In the genomic region with DNA sequence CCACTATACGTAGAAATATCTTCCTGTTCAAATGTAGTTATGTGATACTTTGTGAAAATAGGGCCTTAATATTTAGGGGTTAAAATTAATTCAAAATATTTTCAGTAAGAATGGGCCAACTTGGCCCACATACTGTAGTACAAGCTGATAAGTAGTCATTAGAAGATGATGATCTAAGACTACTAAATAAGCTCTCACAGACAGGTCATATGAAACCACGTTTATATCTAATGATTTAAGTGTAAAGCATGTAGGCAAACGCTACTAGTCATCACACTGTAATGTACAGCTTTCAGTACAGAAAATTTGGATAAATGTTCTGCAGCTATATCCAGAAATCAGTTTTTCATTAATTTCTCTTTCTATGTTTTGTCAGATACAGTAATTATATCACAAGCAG, we compare ENCODE assay signal across 19 cellular contexts.
"Had no signal": no experiment of that assay in that cellular context is flagged by ENCODE, and none has a peak within 500 bp of the region (broad histone marks: within the 10 kb centered on the region; RNA-seq: fewer than 3 reads in every experiment).

No MANE protein-coding gene starts in this region.

- H3K4me3 ChIP-seq: dorsolateral prefrontal cortex, gastroesophageal sphincter, left ventricle myocardium inferior, lower lobe of right lung, smooth muscle cell had no signal

- H3K4me3 Mint-ChIP-seq: memory B cell, mesothelial cell of epicardium, neural crest cell had no signal

- H3K27me3 ChIP-seq: dorsolateral prefrontal cortex, gastroesophageal sphincter had no signal

- H3K36me3 Mint-ChIP-seq: mesothelial cell of epicardium had no signal

- H3K4me1 Mint-ChIP-seq: mesothelial cell of epicardium had no signal

- H3K36me3 ChIP-seq: gastroesophageal sphincter, left ventricle myocardium inferior, lower lobe of right lung had no signal

- H3K9me3 ChIP-seq: gastroesophageal sphincter, lower lobe of right lung had no signal

- H3K27ac ChIP-seq: gastroesophageal sphincter, left ventricle myocardium inferior, lower lobe of right lung had no signal

- DNase-seq: cortex of kidney; dorsolateral prefrontal cortex; effector CD8-positive, alpha-beta T cell; glutamatergic neuron; left cardiac atrium; left ventricle myocardium inferior; lower lobe of right lung; natural killer cell; posterior cingulate gyrus; right cardiac atrium; stimulated activated CD4-positive, alpha-beta T cell treated with anti-CD3 and anti-CD28 coated beads, Interleukin-2, amount 100 ng/mL, for 48 hours; stimulated activated naive CD4-positive, alpha-beta T cell treated with Interleukin-2 at 50 U/mL for 16 hours; trophoblast cell had no signal

- H3K27ac Mint-ChIP-seq: mesothelial cell of epicardium had no signal

- H3K27me3 Mint-ChIP-seq: memory B cell had no signal

- H3K9me3 Mint-ChIP-seq: natural killer cell, neural crest cell had no signal

- FAIRE-seq: keratinocyte had no signal

- H3K4me1 ChIP-seq: lower lobe of right lung had no signal

- ATAC-seq: gastroesophageal sphincter, left cardiac atrium, lower lobe of right lung, right cardiac atrium had no signal
